In genomic region chr16:66483689-66484452, GRCh38 we compare ENCODE assay signal across 1 cellular context.
TF ChIP-seq lines count a peak whose summit lies in the region.

No MANE protein-coding gene starts in this region.

TF ChIP-seq in HepG2, 621 proteins besides CTCF, POLR2A, EP300 and RAD21 (continued from another document and continues in another):
- TF ChIP-seq ZNF660 (CRISPR knock-in tag; IDR thresholded peaks at IDR 0.05; ENCODE audit: borderline replicate concordance, low read depth) (no peak), ZBTB4 (CRISPR knock-in tag; IDR thresholded peaks at IDR 0.05; ENCODE audit: borderline replicate concordance) (no peak), ZNF883 (CRISPR knock-in tag; IDR thresholded peaks at IDR 0.05; ENCODE audit: not compliant biosample characterization) (no peak), RBFOX2 (IDR thresholded peaks at IDR 0.05; ENCODE audit: low read depth, low read length) (no peak), ZNF317 (CRISPR knock-in tag; IDR thresholded peaks at IDR 0.05) (no peak), HNRNPUL1 (IDR thresholded peaks at IDR 0.05; ENCODE audit: low read depth, low read length) (no peak), ZC3H13 (CRISPR knock-in tag; IDR thresholded peaks at IDR 0.05) (no peak), CHD2 (IDR thresholded peaks at IDR 0.05; ENCODE audit: low read depth, low read length) (no peak), ZNF367 (CRISPR knock-in tag; IDR thresholded peaks at IDR 0.05; ENCODE audit: borderline replicate concordance) (no peak), LBX2 (CRISPR knock-in tag; IDR thresholded peaks at IDR 0.05; ENCODE audit: borderline replicate concordance) (no peak), NR3C1 (CRISPR knock-in tag; IDR thresholded peaks at IDR 0.05) (no peak), ZNF777 (CRISPR knock-in tag; IDR thresholded peaks at IDR 0.05) (no peak), ZMAT3 (CRISPR knock-in tag; conservative IDR thresholded peaks at IDR 0.05) (no peak), GTF2F1 (IDR thresholded peaks at IDR 0.05; ENCODE audit: low read length) (no peak), HHEX (CRISPR knock-in tag; IDR thresholded peaks at IDR 0.05) (no peak), MLXIP (CRISPR knock-in tag; IDR thresholded peaks at IDR 0.05; ENCODE audit: borderline replicate concordance) (no peak), ZNF446 (CRISPR knock-in tag; IDR thresholded peaks at IDR 0.05) (peak; percentile 25; the same call in 1 of the 2 replicates), ZBTB49 (CRISPR knock-in tag; IDR thresholded peaks at IDR 0.05; ENCODE audit: borderline replicate concordance) (0 out of 2 replicates have a peak, but pooled peaks have one; percentile 41), ZNF563 (CRISPR knock-in tag; IDR thresholded peaks at IDR 0.05) (no peak), TRAFD1 (CRISPR knock-in tag; IDR thresholded peaks at IDR 0.05; ENCODE audit: borderline replicate concordance) (no peak), ZNF292 (CRISPR knock-in tag; IDR thresholded peaks at IDR 0.05; ENCODE audit: borderline replicate concordance, low read depth) (no peak), ZNF775 (CRISPR knock-in tag; IDR thresholded peaks at IDR 0.05; ENCODE audit: borderline replicate concordance) (no peak), SOX13 (IDR thresholded peaks at IDR 0.05) (no peak), SOX13 (CRISPR knock-in tag; conservative IDR thresholded peaks at IDR 0.05 in 1 of 2, IDR thresholded peaks at IDR 0.05 in 1 of 2) (no peak), ZNF768 (CRISPR knock-in tag; IDR thresholded peaks at IDR 0.05) (peak; percentile 46; the same call in 1 of the 2 replicates), ZNF121 (CRISPR knock-in tag; IDR thresholded peaks at IDR 0.05) (no peak; the same call in 1 of the 2 replicates), ZFP41 (CRISPR knock-in tag; IDR thresholded peaks at IDR 0.05; ENCODE audit: borderline replicate concordance) (no peak), ZNF225 (CRISPR knock-in tag; IDR thresholded peaks at IDR 0.05) (no peak), FOXK1 (CRISPR knock-in tag; IDR thresholded peaks at IDR 0.05; ENCODE audit: borderline replicate concordance, low read depth) (0 out of 2 replicates have a peak, but pooled peaks have one; percentile 33), MEIS1 (CRISPR knock-in tag; IDR thresholded peaks at IDR 0.05; ENCODE audit: borderline replicate concordance) (no peak), MAFK (conservative IDR thresholded peaks at IDR 0.05 in 1 of 2, IDR thresholded peaks at IDR 0.05 in 1 of 2; ENCODE audit: low read length in 2 of 2) (no peak), ZNF12 (CRISPR knock-in tag; IDR thresholded peaks at IDR 0.05) (no peak), ELF3 (CRISPR knock-in tag; IDR thresholded peaks at IDR 0.05) (peak; percentile 62; the same call in 1 of the 2 replicates), SALL1 (CRISPR knock-in tag; IDR thresholded peaks at IDR 0.05) (peak; percentile 78), ZNF143 (CRISPR knock-in tag; IDR thresholded peaks at IDR 0.05) (no peak), PAXIP1 (CRISPR knock-in tag; conservative IDR thresholded peaks at IDR 0.05) (no peak)
- TF ChIP-seq, protein P1, sequence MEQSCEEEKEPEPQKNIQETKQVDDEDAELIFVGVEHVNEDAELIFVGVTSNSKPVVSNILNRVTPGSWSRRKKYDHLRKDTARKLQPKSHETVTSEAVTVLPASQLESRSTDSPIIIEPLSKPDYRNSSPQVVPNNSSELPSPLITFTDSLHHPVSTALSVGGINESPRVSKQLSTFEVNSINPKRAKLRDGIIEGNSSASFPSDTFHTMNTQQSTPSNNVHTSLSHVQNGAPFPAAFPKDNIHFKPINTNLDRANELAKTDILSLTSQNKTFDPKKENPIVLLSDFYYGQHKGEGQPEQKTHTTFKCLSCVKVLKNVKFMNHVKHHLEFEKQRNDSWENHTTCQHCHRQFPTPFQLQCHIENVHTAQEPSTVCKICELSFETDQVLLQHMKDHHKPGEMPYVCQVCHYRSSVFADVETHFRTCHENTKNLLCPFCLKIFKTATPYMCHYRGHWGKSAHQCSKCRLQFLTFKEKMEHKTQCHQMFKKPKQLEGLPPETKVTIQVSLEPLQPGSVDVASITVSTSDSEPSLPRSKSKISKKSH (CRISPR knock-in tag; IDR thresholded peaks at IDR 0.05; ENCODE audit: borderline replicate concordance), result 0 out of 2 replicates have a peak, but pooled peaks have one; percentile 55
- TF ChIP-seq, protein P2, sequence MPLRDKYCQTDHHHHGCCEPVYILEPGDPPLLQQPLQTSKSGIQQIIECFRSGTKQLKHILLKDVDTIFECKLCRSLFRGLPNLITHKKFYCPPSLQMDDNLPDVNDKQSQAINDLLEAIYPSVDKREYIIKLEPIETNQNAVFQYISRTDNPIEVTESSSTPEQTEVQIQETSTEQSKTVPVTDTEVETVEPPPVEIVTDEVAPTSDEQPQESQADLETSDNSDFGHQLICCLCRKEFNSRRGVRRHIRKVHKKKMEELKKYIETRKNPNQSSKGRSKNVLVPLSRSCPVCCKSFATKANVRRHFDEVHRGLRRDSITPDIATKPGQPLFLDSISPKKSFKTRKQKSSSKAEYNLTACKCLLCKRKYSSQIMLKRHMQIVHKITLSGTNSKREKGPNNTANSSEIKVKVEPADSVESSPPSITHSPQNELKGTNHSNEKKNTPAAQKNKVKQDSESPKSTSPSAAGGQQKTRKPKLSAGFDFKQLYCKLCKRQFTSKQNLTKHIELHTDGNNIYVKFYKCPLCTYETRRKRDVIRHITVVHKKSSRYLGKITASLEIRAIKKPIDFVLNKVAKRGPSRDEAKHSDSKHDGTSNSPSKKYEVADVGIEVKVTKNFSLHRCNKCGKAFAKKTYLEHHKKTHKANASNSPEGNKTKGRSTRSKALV (CRISPR knock-in tag; IDR thresholded peaks at IDR 0.05), result no peak
- TF ChIP-seq, protein P3, sequence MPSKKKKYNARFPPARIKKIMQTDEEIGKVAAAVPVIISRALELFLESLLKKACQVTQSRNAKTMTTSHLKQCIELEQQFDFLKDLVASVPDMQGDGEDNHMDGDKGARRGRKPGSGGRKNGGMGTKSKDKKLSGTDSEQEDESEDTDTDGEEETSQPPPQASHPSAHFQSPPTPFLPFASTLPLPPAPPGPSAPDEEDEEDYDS (CRISPR knock-in tag; IDR thresholded peaks at IDR 0.05), result no peak
- TF ChIP-seq, protein P4, sequence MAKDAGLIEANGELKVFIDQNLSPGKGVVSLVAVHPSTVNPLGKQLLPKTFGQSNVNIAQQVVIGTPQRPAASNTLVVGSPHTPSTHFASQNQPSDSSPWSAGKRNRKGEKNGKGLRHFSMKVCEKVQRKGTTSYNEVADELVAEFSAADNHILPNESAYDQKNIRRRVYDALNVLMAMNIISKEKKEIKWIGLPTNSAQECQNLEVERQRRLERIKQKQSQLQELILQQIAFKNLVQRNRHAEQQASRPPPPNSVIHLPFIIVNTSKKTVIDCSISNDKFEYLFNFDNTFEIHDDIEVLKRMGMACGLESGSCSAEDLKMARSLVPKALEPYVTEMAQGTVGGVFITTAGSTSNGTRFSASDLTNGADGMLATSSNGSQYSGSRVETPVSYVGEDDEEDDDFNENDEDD (CRISPR knock-in tag; IDR thresholded peaks at IDR 0.05; ENCODE audit: borderline replicate concordance), result no peak
